In genomic region chr16:20382202-20382948, GRCh38 we compare ENCODE assay signal across 2 cellular contexts.
TF ChIP-seq lines count a peak whose summit lies in the region.

No MANE protein-coding gene starts in this region.

TF ChIP-seq in HepG2, 621 proteins besides CTCF, POLR2A, EP300 and RAD21 (continues in another document):
- peak; percentile 84 for TF ChIP-seq ZNF629 (CRISPR knock-in tag; conservative IDR thresholded peaks at IDR 0.05)
- no peak for TF ChIP-seq HES4 (CRISPR knock-in tag; IDR thresholded peaks at IDR 0.05; ENCODE audit: borderline replicate concordance)
- TF ChIP-seq PAXIP1 (CRISPR knock-in tag; conservative IDR thresholded peaks at IDR 0.05) = no peak
- TF ChIP-seq ZMYM3 (CRISPR knock-in tag; IDR thresholded peaks at IDR 0.05) = 0 out of 2 replicates have a peak, but pooled peaks have one; percentile 15
- no peak for TF ChIP-seq ZNF619 (CRISPR knock-in tag; IDR thresholded peaks at IDR 0.05)
- TF ChIP-seq ATF4 (CRISPR knock-in tag; IDR thresholded peaks at IDR 0.05) = peak in 1 of 2 experiments; percentile 71; a peak in 2 of 4 replicates
- no peak for TF ChIP-seq ZFAT (CRISPR knock-in tag; conservative IDR thresholded peaks at IDR 0.05)
- peak; percentile 73 for TF ChIP-seq ZBTB40 (IDR thresholded peaks at IDR 0.05)
- peak; percentile 98 for TF ChIP-seq ZBTB40 (CRISPR knock-in tag; IDR thresholded peaks at IDR 0.05)
- TF ChIP-seq SRSF9 (IDR thresholded peaks at IDR 0.05; ENCODE audit: borderline replicate concordance, insufficient read depth, low read depth, low read length, poor library complexity, severe bottlenecking) = no peak
- 0 out of 2 replicates have a peak, but pooled peaks have one; percentile 12 for TF ChIP-seq HOXA7 (CRISPR knock-in tag; IDR thresholded peaks at IDR 0.05)
- TF ChIP-seq RORA (CRISPR knock-in tag; IDR thresholded peaks at IDR 0.05) = no peak
- TF ChIP-seq GATAD1 (CRISPR knock-in tag; IDR thresholded peaks at IDR 0.05) = no peak

TF ChIP-seq in K562, 482 proteins besides CTCF, POLR2A, EP300 and RAD21:
- TF ChIP-seq THRB (CRISPR knock-in tag; conservative IDR thresholded peaks at IDR 0.05) = no peak
- 0 out of 4 replicates have a peak, but pooled peaks of 1 of the 2 experiments have one; percentile 24 for TF ChIP-seq MNT (conservative IDR thresholded peaks at IDR 0.05)
- no peak for TF ChIP-seq ZNF232 (CRISPR knock-in tag; IDR thresholded peaks at IDR 0.05)
- no peak for TF ChIP-seq TCFL5 (CRISPR knock-in tag; conservative IDR thresholded peaks at IDR 0.05)
- TF ChIP-seq ZEB2 (IDR thresholded peaks at IDR 0.05) = no peak
- no peak for TF ChIP-seq ZFP91 (CRISPR knock-in tag; IDR thresholded peaks at IDR 0.05)
- peak; percentile 62; the same call in 1 of the 2 replicates for TF ChIP-seq ATF3 (IDR thresholded peaks at IDR 0.05)
- TF ChIP-seq ATF3 (CRISPR knock-in tag; conservative IDR thresholded peaks at IDR 0.05) = no peak
- TF ChIP-seq ATF1 (CRISPR knock-in tag; IDR thresholded peaks at IDR 0.05) = no peak
- no peak for TF ChIP-seq ATF1 (tag; IDR thresholded peaks at IDR 0.05)
- TF ChIP-seq RUNX1 (IDR thresholded peaks at IDR 0.05; ENCODE audit: low read depth) = no peak
- TF ChIP-seq CEBPG (CRISPR knock-in tag; IDR thresholded peaks at IDR 0.05) = peak; percentile 56; the same call in 1 of the 2 replicates
- TF ChIP-seq CEBPG (tag; conservative IDR thresholded peaks at IDR 0.05 in 1 of 2, IDR thresholded peaks at IDR 0.05 in 1 of 2) = peak in 1 of 2 experiments; percentile 72; a peak in 2 of 4 replicates
- no peak for TF ChIP-seq PTRF (tag; IDR thresholded peaks at IDR 0.05)
- no peak for TF ChIP-seq ZC3H8 (IDR thresholded peaks at IDR 0.05)
- TF ChIP-seq MYC (IDR thresholded peaks at IDR 0.05; ENCODE audit: low read depth, low read length) = peak; percentile 96
- TF ChIP-seq MYC (CRISPR knock-in tag; IDR thresholded peaks at IDR 0.05; ENCODE audit: borderline replicate concordance, low read depth) = no peak
- TF ChIP-seq BCL6 (CRISPR knock-in tag; IDR thresholded peaks at IDR 0.05) = no peak
- TF ChIP-seq ARID2 (IDR thresholded peaks at IDR 0.05) = no peak
- peak; percentile 66; the same call in 1 of the 2 replicates for TF ChIP-seq ADNP (tag; IDR thresholded peaks at IDR 0.05)
- TF ChIP-seq ZKSCAN3 (CRISPR knock-in tag; IDR thresholded peaks at IDR 0.05) = no peak
- TF ChIP-seq CEBPB (tag; IDR thresholded peaks at IDR 0.05) = 0 out of 2 replicates have a peak, but pooled peaks have one; percentile 14
- TF ChIP-seq RBM15 (IDR thresholded peaks at IDR 0.05; ENCODE audit: insufficient read depth, low read length) = no peak
- peak; percentile 78 for TF ChIP-seq EP400 (IDR thresholded peaks at IDR 0.05)
- TF ChIP-seq BCOR (IDR thresholded peaks at IDR 0.05) = peak; percentile 64; the same call in 1 of the 2 replicates
- TF ChIP-seq RBM25 (IDR thresholded peaks at IDR 0.05; ENCODE audit: low read depth, low read length, severe bottlenecking) = peak; percentile 71
- peak; percentile 97 for TF ChIP-seq ZBTB40 (IDR thresholded peaks at IDR 0.05)
- TF ChIP-seq ZBTB40 (CRISPR knock-in tag; IDR thresholded peaks at IDR 0.05) = peak; percentile 95
- no peak for TF ChIP-seq COPS2 (conservative IDR thresholded peaks at IDR 0.05)
- TF ChIP-seq GTF2A2 (tag; IDR thresholded peaks at IDR 0.05) = no peak
- no peak for TF ChIP-seq TRIM28 (IDR thresholded peaks at IDR 0.05)
- TF ChIP-seq SMARCC2 (IDR thresholded peaks at IDR 0.05; ENCODE audit: low read depth) = no peak
- no peak for TF ChIP-seq HINFP (tag; conservative IDR thresholded peaks at IDR 0.05; ENCODE audit: low read depth)
- TF ChIP-seq SAP30 (IDR thresholded peaks at IDR 0.05; ENCODE audit: borderline replicate concordance, insufficient read depth, low read depth, low read length, poor library complexity, severe bottlenecking) = no peak
- TF ChIP-seq TCF3 (CRISPR knock-in tag; IDR thresholded peaks at IDR 0.05) = no peak
- no peak for TF ChIP-seq RBM34 (IDR thresholded peaks at IDR 0.05; ENCODE audit: borderline replicate concordance, insufficient read depth, low read length)
- TF ChIP-seq FUS (optimal IDR thresholded peaks at IDR 0.05; ENCODE audit: low read depth, low read length) = no peak
- no peak for TF ChIP-seq SOX6 (IDR thresholded peaks at IDR 0.05)
